8 cellular contexts compared by ENCODE assay signal in genomic region chr1:58699011-58699762, GRCh38. TPM values are rescaled to one million over a fixed set of nuclear protein-coding genes. Genes with fewer than 3 reads are reported as not detected.
A peak's percentile ranks its signal among the peaks of the same experiment; 100 is the strongest.
DNase-seq lines count a peak whose midpoint lies in the region; ATAC-seq, FAIRE-seq and TF ChIP-seq lines count a peak whose summit lies in the region.

No MANE protein-coding gene starts in this region.

- peaks cover 6% of the 10 kb centered on the region; the same call in 1 of the 2 replicates for H3K23me2 ChIP-seq in H1 (ENCODE audit: low read depth, low read length)

- H4K20me1 ChIP-seq in OCI-LY3 (ENCODE audit: insufficient read depth, low read length) (peaks cover 7% of the 10 kb centered on the region), H1 (replicated peaks in 1 of 2; ENCODE audit: control insufficient read depth in 1 of 2, insufficient read depth in 2 of 2, low read length in 2 of 2) (peaks cover 2 to 7% of the 10 kb centered on the region in 2 experiments)

- POLR2A ChIA-PET in H1 (lab: Charles Lee; ENCODE audit: partially characterized antibody) = interaction anchor here (0.7 to 2.4 kb wide), 6 partner anchors 13 to 1052 kb away, joined by 3 to 17 read pairs (median 4); no protein-coding TSS in a partner anchor

- H3K9me3 ChIP-seq in OCI-LY3 (ENCODE audit: insufficient read depth, low read length) = no peaks in the 10 kb centered on the region
- H3K9me3 ChIP-seq in H1 (ENCODE audit: insufficient read depth in 2 of 2, low read depth in 1 of 2, low read length in 1 of 2) = no peaks in the 10 kb centered on the region
- no peaks in the 10 kb centered on the region for H3K9me3 ChIP-seq in muscle layer of duodenum (ENCODE audit: control insufficient read depth in 1 of 2, low read length in 2 of 2)

- no peak for FAIRE-seq in H1 (lab: Jason Lieb, UNC)

- H2BK120ac ChIP-seq in H1 (replicated peaks; ENCODE audit: low read depth, low read length) = peak overlapping the region; percentile 4

- no peak for TF ChIP-seq EP300 in H1 (IDR thresholded peaks at IDR 0.05; ENCODE audit: borderline replicate concordance in 1 of 2, low read depth in 2 of 2, low read length in 2 of 2)

- H3K79me2 ChIP-seq in OCI-LY3 (ENCODE audit: low read length) (peaks cover 44% of the 10 kb centered on the region), H1 (ENCODE audit: control insufficient read depth in 1 of 2, insufficient read depth in 2 of 2, low read length in 2 of 2) (peaks cover 24 to 51% of the 10 kb centered on the region in 2 experiments)

- peak overlapping the region; percentile 84 for H3K4me3 ChIP-seq in GM08714 (ENCODE audit: low read length)
- peak overlapping the region; percentile 96 for H3K4me3 ChIP-seq in OCI-LY3 (ENCODE audit: low read length)
- peak overlapping the region; percentile 59 to 100 (median 97) for H3K4me3 ChIP-seq in H1 (ENCODE audit: extremely low read depth in 1 of 4, insufficient read depth in 2 of 4, low read depth in 3 of 4, low read length in 4 of 4)
- H3K4me3 ChIP-seq in muscle layer of duodenum (ENCODE audit: low read depth in 1 of 2, low read length in 2 of 2) = peak overlapping the region; percentile 88 to 95

- no peak overlapping the region for H3K14ac ChIP-seq in H1 (ENCODE audit: insufficient read length)

- peak overlapping the region; percentile 27 for H3K4ac ChIP-seq in H1 (replicated peaks; ENCODE audit: insufficient read length, low read depth, low read length)

- ATAC-seq in GM21825 (IDR thresholded peaks at IDR 0.05; ENCODE audit: unreplicated experiment) = peak; percentile 6

- H3K4me2 ChIP-seq in OCI-LY3 (ENCODE audit: low read length) (peak overlapping the region; percentile 90), H1 (ENCODE audit: insufficient read depth in 1 of 2, low read depth in 2 of 2, low read length in 2 of 2) (peak overlapping the region; percentile 64 to 96)

- H3K23ac ChIP-seq in H1 (ENCODE audit: insufficient read length) = no peak overlapping the region

- no peak overlapping the region for H3K56ac ChIP-seq in H1 (replicated peaks; ENCODE audit: insufficient read length, low read depth, low read length)

- H3K36me3 ChIP-seq in OCI-LY3 (replicated peaks; ENCODE audit: low read depth, low read length) = peaks cover 4% of the 10 kb centered on the region
- peaks cover 2 to 12% (median 7%) of the 10 kb centered on the region in 4 experiments; a peak in 5 of 8 replicates for H3K36me3 ChIP-seq in H1 (ENCODE audit: control insufficient read depth in 2 of 4, insufficient read depth in 4 of 4, low read length in 3 of 4)
- H3K36me3 ChIP-seq in muscle layer of duodenum (ENCODE audit: control insufficient read depth in 1 of 2, insufficient read depth in 2 of 2, low read length in 2 of 2) = peaks cover 0 to 5% of the 10 kb centered on the region in 2 donors

- CTCF ChIA-PET in H1 (lab: Charles Lee; ENCODE audit: partially characterized antibody) = no interaction called here

- DNase-seq in H1 (ENCODE audit: low read depth in 1 of 2, low spot score in 2 of 2) (no peak), NCI-H146 treated with DMSO at 0.1 percent for 48 hours (lab: John Stamatoyannopoulos, UW; ENCODE audit: unreplicated experiment) (no peak), NCI-H446 (lab: John Stamatoyannopoulos, UW) (no peak)
- no peak for DNase-seq in stimulated activated CD4-positive, alpha-beta T cell treated with anti-CD3 and anti-CD28 coated beads, Interleukin-1b, Interleukin-23, amount 100 ng/mL, for 48 hours

- H4K8ac ChIP-seq in H1 (ENCODE audit: extremely low read depth, insufficient read depth, low read length) = peak overlapping the region; percentile 98; the same call in 1 of the 2 replicates

- peak overlapping the region; percentile 99 for H2AK5ac ChIP-seq in H1 (ENCODE audit: low read depth, low read length)

- no peak for TF ChIP-seq CTCF in OCI-LY3 (IDR thresholded peaks at IDR 0.05; ENCODE audit: low read depth, low read length)
- no peak for TF ChIP-seq CTCF in H1 (IDR thresholded peaks at IDR 0.05; ENCODE audit: control extremely low read depth in 1 of 3, insufficient read depth in 1 of 3, low read depth in 1 of 3, low read length in 3 of 3)

- H2BK5ac ChIP-seq in H1 (ENCODE audit: low read depth, low read length) = peak overlapping the region; percentile 97

- peak overlapping the region; percentile 97 for H2BK12ac ChIP-seq in H1 (ENCODE audit: low read depth, low read length)

- H3K27ac ChIP-seq in OCI-LY3 (ENCODE audit: low read length) (peak overlapping the region; percentile 33), H1 (ENCODE audit: low read depth, low read length) (peak overlapping the region; percentile 90), muscle layer of duodenum (ENCODE audit: low read length) (peak overlapping the region; percentile 87)

- H2BK15ac ChIP-seq in H1 (ENCODE audit: low read length) = no peak overlapping the region; the same call in 1 of the 2 replicates

- no peaks in the 10 kb centered on the region; the same call in 1 of the 2 replicates for H3K79me1 ChIP-seq in H1 (ENCODE audit: low read depth, low read length)

- TF ChIP-seq RAD21 in H1 (IDR thresholded peaks at IDR 0.05 in 1 of 2, conservative IDR thresholded peaks at IDR 0.05 in 1 of 2; ENCODE audit: low read depth in 2 of 2, low read length in 2 of 2) = no peak

- H3K4me1 ChIP-seq in OCI-LY3 (ENCODE audit: low read length) (peaks cover 8% of the 10 kb centered on the region), H1 (replicated peaks in 1 of 4; ENCODE audit: control insufficient read depth in 3 of 4, insufficient read depth in 4 of 4, low read length in 3 of 4) (peaks cover 5 to 12% (median 9%) of the 10 kb centered on the region in 4 experiments), muscle layer of duodenum (ENCODE audit: control insufficient read depth in 1 of 2, insufficient read depth in 2 of 2, low read length in 2 of 2) (peaks cover 0 to 31% of the 10 kb centered on the region in 2 donors)

- H3K9ac ChIP-seq in OCI-LY3 (ENCODE audit: low read length) (peak overlapping the region; percentile 89), H1 (replicated peaks in 1 of 4; ENCODE audit: extremely low read depth in 1 of 4, low read depth in 3 of 4, low read length in 3 of 4) (peak overlapping the region; percentile 89 to 100 (median 96))

- no peak overlapping the region for H2BK20ac ChIP-seq in H1 (ENCODE audit: low read length)

- TF ChIP-seq POLR2A in H1 (IDR thresholded peaks at IDR 0.05; ENCODE audit: control extremely low read depth in 1 of 2, low read depth in 2 of 2, low read length in 2 of 2) = no peak

- peak overlapping the region; percentile 91 for H3K18ac ChIP-seq in H1 (ENCODE audit: extremely low read depth, low read length)

- H3K27me3 ChIP-seq in OCI-LY3 (ENCODE audit: low read depth, low read length) = no peaks in the 10 kb centered on the region
- H3K27me3 ChIP-seq in H1 (replicated peaks in 1 of 4; ENCODE audit: control insufficient read depth in 3 of 4, extremely low read depth in 1 of 4, insufficient read depth in 3 of 4, low read length in 3 of 4) = no peaks in the 10 kb centered on the region
- H3K27me3 ChIP-seq in muscle layer of duodenum (ENCODE audit: low read depth, low read length) = no peaks in the 10 kb centered on the region

- H2AFZ ChIP-seq in OCI-LY3 (ENCODE audit: low read depth, low read length) (peak overlapping the region; percentile 64), H1 (ENCODE audit: low read length) (0 out of 2 replicates have a peak overlapping the region, but pooled peaks have one; percentile 0)

- peak overlapping the region; percentile 74 for H4K5ac ChIP-seq in H1 (ENCODE audit: insufficient read length, low read depth, low read length)

- 9% methylated on average over 16 of the region's 16 CpGs; no CpG with 5 or more reads in 1 of the 2 experiments for WGBS in H1 (ENCODE audit: extremely low coverage in 1 of 2, insufficient coverage in 1 of 2, insufficient read length in 1 of 2, insufficient replicate concordance in 2 of 2, low coverage in 1 of 2, low lambda C conversion rate in 2 of 2, missing lambda C conversion rate in 1 of 2), 2 experiments

- H4K91ac ChIP-seq in H1 (replicated peaks; ENCODE audit: insufficient read length, low read length) = peak overlapping the region; percentile 58

TF ChIP-seq in H1, 55 proteins besides CTCF, POLR2A, EP300 and RAD21:
- no peak for TF ChIP-seq TAF1 (IDR thresholded peaks at IDR 0.05; ENCODE audit: low read depth, low read length)
- TF ChIP-seq KDM5A (IDR thresholded peaks at IDR 0.05; ENCODE audit: low read length) = no peak
- TF ChIP-seq HDAC2 (IDR thresholded peaks at IDR 0.05; ENCODE audit: borderline replicate concordance in 1 of 2, low read depth in 2 of 2, low read length in 2 of 2) = no peak; a peak in 1 of 4 replicates
- no peak for TF ChIP-seq POU5F1 (IDR thresholded peaks at IDR 0.05; ENCODE audit: low read depth, low read length)
- no peak for TF ChIP-seq CREB1 (IDR thresholded peaks at IDR 0.05)
- no peak for TF ChIP-seq NRF1 (IDR thresholded peaks at IDR 0.05; ENCODE audit: low read depth, low read length)
- TF ChIP-seq CEBPB (IDR thresholded peaks at IDR 0.05; ENCODE audit: low read depth, low read length) = no peak
- TF ChIP-seq SRF (IDR thresholded peaks at IDR 0.05; ENCODE audit: low read depth, low read length) = no peak
- TF ChIP-seq EGR1 (IDR thresholded peaks at IDR 0.05; ENCODE audit: borderline replicate concordance, low read depth, low read length) = no peak
- TF ChIP-seq BACH1 (IDR thresholded peaks at IDR 0.05; ENCODE audit: low read length) = no peak
- no peak for TF ChIP-seq TCF12 (IDR thresholded peaks at IDR 0.05; ENCODE audit: low read depth, low read length)
- TF ChIP-seq GABPA (IDR thresholded peaks at IDR 0.05; ENCODE audit: borderline replicate concordance, insufficient read depth, low read length) = no peak
- TF ChIP-seq TBP (IDR thresholded peaks at IDR 0.05; ENCODE audit: low read depth, low read length) = no peak
- TF ChIP-seq CBX5 (IDR thresholded peaks at IDR 0.05; ENCODE audit: low read depth, low read length) = no peak
- TF ChIP-seq PHF8 (conservative IDR thresholded peaks at IDR 0.05; ENCODE audit: low read depth, low read length) = no peak

RNA-seq across cellular contexts. Expression of gene MYSM1, which starts 0.7 kb away (rescaled TPM):
- total RNA-seq in H1 (2021; fragmentation: NEBNext Ultra II Directional; extraction: Animal tissue kit (Norgen Biotek cat#: 25700)) = 71.1 and 88.1 TPM in 2 replicates
- polyA plus RNA-seq in H1 (2011; rRNA removed) = 12.8 and 20.0 TPM in 2 replicates
- 23.6 TPM for polyA plus RNA-seq in H1 (2011; cell fraction: cytosol; rRNA removed)
- 22.7 TPM for polyA plus RNA-seq in H1 (2011; cell fraction: nucleus; rRNA removed)
- 11.7 to 35.8 TPM (median 13.5 TPM) in 4 replicates for polyA plus RNA-seq in H1 (2012, experiment 1 of 2)
- polyA plus RNA-seq in H1 (2012, experiment 2 of 2) = 3.1 TPM
- 44.6 TPM for polyA plus RNA-seq in H1 (2013, experiment 1 of 2)
- polyA plus RNA-seq in H1 (2013, experiment 2 of 2) = 39.0 TPM
- 38.6 and 46.2 TPM in 2 replicates for polyA minus RNA-seq in H1 (2011; rRNA and poly(A)+ RNA removed)
- 20.3 TPM for polyA minus RNA-seq in H1 (2011; cell fraction: cytosol; rRNA and poly(A)+ RNA removed)
- 106 TPM for polyA minus RNA-seq in H1 (2011; cell fraction: nucleus; rRNA and poly(A)+ RNA removed)

Comparison
In these comparisons a context has a peak if more than half of its experiments do, and no peak if none do; other contexts are left out.
1. H3K27ac ChIP-seq: peak in every context shown above with its lines; median percentile 90 in H1; 87 in muscle layer of duodenum; 33 in OCI-LY3.